ENCODE assay signal across 1 cellular context in the genomic region with DNA sequence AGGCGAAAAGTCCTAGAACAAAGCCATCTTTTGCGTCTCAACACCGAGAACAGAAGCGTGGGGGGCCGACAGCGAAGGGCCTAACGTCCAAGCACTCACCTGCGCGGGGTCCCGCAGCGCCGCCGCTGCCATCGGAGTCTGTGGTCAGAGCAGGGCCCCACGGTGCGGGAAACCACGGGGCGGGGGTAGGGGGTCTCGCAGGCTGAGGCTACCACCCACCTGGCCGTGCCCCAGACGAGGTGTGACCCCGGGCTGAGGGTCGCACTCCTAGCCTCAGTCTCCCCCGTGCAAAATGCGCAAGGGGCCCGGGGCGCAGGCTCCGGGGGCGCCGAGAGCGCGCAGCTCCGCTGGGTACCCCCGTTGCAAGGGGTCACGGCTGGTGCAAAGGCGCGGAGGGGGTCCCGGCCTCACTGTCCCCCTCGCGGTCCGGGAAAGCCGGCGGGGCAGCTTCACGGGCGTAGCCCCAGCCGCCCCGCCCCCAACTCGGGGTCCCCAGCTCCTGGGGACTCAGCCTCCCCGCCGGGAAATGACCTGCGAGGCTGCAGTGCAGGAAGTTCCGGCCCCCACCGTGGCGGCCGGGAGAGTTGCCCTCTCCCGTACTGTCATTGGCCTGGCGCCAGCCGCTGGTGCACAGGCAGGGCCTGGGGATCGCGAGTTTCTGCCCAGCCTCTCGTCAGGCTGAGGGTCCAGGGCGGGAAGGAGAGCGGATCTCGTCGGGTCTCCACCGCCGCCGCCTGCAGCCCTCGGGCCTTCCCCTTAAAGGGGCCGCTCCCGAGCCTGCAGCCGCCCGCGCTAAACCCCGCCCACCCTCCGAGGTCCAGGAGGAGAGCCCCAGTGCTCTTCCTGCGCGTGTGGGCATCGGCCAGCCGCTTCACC.
A peak's percentile ranks its signal among the peaks of the same experiment; 100 is the strongest.
TF ChIP-seq lines count a peak whose summit lies in the region.

A gene (minus strand): TSS at position 699 of the 876 bp plus-strand sequence. CDS start 567 bp downstream, at position 132.

TF ChIP-seq in WTC11, 78 proteins besides CTCF, POLR2A, EP300 and RAD21 (continued from another document):
- TF ChIP-seq, protein P1, sequence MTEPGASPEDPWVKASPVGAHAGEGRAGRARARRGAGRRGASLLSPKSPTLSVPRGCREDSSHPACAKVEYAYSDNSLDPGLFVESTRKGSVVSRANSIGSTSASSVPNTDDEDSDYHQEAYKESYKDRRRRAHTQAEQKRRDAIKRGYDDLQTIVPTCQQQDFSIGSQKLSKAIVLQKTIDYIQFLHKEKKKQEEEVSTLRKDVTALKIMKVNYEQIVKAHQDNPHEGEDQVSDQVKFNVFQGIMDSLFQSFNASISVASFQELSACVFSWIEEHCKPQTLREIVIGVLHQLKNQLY (CRISPR knock-in tag; IDR thresholded peaks at IDR 0.05): no peak
- TF ChIP-seq MXD4 (CRISPR knock-in tag; IDR thresholded peaks at IDR 0.05; ENCODE audit: borderline replicate concordance): no peak
- TF ChIP-seq, protein P2, sequence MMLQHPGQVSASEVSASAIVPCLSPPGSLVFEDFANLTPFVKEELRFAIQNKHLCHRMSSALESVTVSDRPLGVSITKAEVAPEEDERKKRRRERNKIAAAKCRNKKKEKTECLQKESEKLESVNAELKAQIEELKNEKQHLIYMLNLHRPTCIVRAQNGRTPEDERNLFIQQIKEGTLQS (CRISPR knock-in tag; conservative IDR thresholded peaks at IDR 0.05): no peak
- no peak for TF ChIP-seq ZNF396 (CRISPR knock-in tag; IDR thresholded peaks at IDR 0.05; ENCODE audit: borderline replicate concordance)
- TF ChIP-seq ESRRA (CRISPR knock-in tag; IDR thresholded peaks at IDR 0.05; ENCODE audit: borderline replicate concordance): no peak
- no peak for TF ChIP-seq GABPB1 (CRISPR knock-in tag; IDR thresholded peaks at IDR 0.05)
- TF ChIP-seq, protein P3, sequence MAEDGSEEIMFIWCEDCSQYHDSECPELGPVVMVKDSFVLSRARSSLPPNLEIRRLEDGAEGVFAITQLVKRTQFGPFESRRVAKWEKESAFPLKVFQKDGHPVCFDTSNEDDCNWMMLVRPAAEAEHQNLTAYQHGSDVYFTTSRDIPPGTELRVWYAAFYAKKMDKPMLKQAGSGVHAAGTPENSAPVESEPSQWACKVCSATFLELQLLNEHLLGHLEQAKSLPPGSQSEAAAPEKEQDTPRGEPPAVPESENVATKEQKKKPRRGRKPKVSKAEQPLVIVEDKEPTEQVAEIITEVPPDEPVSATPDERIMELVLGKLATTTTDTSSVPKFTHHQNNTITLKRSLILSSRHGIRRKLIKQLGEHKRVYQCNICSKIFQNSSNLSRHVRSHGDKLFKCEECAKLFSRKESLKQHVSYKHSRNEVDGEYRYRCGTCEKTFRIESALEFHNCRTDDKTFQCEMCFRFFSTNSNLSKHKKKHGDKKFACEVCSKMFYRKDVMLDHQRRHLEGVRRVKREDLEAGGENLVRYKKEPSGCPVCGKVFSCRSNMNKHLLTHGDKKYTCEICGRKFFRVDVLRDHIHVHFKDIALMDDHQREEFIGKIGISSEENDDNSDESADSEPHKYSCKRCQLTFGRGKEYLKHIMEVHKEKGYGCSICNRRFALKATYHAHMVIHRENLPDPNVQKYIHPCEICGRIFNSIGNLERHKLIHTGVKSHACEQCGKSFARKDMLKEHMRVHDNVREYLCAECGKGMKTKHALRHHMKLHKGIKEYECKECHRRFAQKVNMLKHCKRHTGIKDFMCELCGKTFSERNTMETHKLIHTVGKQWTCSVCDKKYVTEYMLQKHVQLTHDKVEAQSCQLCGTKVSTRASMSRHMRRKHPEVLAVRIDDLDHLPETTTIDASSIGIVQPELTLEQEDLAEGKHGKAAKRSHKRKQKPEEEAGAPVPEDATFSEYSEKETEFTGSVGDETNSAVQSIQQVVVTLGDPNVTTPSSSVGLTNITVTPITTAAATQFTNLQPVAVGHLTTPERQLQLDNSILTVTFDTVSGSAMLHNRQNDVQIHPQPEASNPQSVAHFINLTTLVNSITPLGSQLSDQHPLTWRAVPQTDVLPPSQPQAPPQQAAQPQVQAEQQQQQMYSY (CRISPR knock-in tag; IDR thresholded peaks at IDR 0.05): no peak
- TF ChIP-seq CBFB (CRISPR knock-in tag; IDR thresholded peaks at IDR 0.05; ENCODE audit: low read depth): no peak
- no peak for TF ChIP-seq PRRX2 (CRISPR knock-in tag; IDR thresholded peaks at IDR 0.05)
- no peak for TF ChIP-seq NFE2L1 (CRISPR knock-in tag; IDR thresholded peaks at IDR 0.05)
- no peak for TF ChIP-seq ZNF416 (CRISPR knock-in tag; IDR thresholded peaks at IDR 0.05)
- TF ChIP-seq, protein P4, sequence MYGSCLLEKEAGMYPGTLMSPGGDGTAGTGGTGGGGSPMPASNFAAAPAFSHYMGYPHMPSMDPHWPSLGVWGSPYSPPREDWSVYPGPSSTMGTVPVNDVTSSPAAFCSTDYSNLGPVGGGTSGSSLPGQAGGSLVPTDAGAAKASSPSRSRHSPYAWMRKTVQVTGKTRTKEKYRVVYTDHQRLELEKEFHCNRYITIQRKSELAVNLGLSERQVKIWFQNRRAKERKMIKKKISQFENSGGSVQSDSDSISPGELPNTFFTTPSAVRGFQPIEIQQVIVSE (CRISPR knock-in tag; IDR thresholded peaks at IDR 0.05; ENCODE audit: borderline replicate concordance): no peak
- no peak for TF ChIP-seq ZNF232 (CRISPR knock-in tag; IDR thresholded peaks at IDR 0.05)
- TF ChIP-seq, protein P5, sequence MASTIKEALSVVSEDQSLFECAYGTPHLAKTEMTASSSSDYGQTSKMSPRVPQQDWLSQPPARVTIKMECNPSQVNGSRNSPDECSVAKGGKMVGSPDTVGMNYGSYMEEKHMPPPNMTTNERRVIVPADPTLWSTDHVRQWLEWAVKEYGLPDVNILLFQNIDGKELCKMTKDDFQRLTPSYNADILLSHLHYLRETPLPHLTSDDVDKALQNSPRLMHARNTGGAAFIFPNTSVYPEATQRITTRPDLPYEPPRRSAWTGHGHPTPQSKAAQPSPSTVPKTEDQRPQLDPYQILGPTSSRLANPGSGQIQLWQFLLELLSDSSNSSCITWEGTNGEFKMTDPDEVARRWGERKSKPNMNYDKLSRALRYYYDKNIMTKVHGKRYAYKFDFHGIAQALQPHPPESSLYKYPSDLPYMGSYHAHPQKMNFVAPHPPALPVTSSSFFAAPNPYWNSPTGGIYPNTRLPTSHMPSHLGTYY (CRISPR knock-in tag; IDR thresholded peaks at IDR 0.05): no peak
- peak; percentile 58; the same call in 1 of the 2 replicates for TF ChIP-seq KAT7 (CRISPR knock-in tag; IDR thresholded peaks at IDR 0.05; ENCODE audit: borderline replicate concordance)
- TF ChIP-seq NFYB (CRISPR knock-in tag; conservative IDR thresholded peaks at IDR 0.05; ENCODE audit: low read depth): no peak
- no peak for TF ChIP-seq ELF4 (CRISPR knock-in tag; IDR thresholded peaks at IDR 0.05; ENCODE audit: low read depth)
- TF ChIP-seq SMAD4 (CRISPR knock-in tag; IDR thresholded peaks at IDR 0.05): no peak
- no peak for TF ChIP-seq ZNF121 (CRISPR knock-in tag; IDR thresholded peaks at IDR 0.05)
- TF ChIP-seq FOXK1 (CRISPR knock-in tag; IDR thresholded peaks at IDR 0.05): no peak
- TF ChIP-seq, protein P6, sequence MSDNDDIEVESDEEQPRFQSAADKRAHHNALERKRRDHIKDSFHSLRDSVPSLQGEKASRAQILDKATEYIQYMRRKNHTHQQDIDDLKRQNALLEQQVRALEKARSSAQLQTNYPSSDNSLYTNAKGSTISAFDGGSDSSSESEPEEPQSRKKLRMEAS (CRISPR knock-in tag; IDR thresholded peaks at IDR 0.05): peak; percentile 58; the same call in 1 of the 2 replicates
- no peak for TF ChIP-seq IRF2 (CRISPR knock-in tag; IDR thresholded peaks at IDR 0.05; ENCODE audit: borderline replicate concordance, low read depth)
- TF ChIP-seq, protein P7, sequence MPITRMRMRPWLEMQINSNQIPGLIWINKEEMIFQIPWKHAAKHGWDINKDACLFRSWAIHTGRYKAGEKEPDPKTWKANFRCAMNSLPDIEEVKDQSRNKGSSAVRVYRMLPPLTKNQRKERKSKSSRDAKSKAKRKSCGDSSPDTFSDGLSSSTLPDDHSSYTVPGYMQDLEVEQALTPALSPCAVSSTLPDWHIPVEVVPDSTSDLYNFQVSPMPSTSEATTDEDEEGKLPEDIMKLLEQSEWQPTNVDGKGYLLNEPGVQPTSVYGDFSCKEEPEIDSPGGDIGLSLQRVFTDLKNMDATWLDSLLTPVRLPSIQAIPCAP (CRISPR knock-in tag; IDR thresholded peaks at IDR 0.05): no peak
- TF ChIP-seq, protein P8, sequence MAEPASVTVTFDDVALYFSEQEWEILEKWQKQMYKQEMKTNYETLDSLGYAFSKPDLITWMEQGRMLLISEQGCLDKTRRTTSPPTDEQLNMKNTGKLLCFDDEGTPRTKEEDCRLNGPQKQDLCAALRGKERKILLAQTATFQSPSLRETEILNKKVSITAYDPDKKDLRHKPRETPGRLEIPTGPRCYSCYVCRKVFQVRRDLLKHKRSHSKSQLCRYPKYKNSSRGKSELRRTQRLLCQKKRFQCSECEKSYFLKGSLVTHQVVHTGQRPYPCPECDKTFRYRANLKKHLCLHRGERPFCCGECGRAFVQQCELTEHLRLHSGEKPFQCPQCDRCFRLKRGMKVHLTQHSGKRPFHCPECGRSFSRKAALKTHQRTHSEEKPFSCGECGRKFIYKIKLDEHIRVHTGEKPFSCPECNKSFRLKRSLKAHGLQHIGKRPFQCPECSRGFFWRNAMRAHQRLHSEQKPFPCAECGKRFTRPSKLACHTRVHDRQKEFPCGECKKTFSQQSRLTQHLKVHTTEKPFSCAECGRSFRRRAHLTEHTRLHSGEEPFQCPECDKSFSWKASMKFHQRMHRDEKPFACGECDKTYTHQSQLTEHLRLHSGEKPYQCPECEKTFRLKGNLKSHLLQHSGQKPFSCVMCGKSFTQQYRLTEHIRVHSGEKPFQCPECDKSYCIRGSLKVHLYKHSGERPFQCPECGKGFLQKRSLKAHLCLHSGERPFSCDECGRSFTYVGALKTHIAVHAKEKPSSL (CRISPR knock-in tag; conservative IDR thresholded peaks at IDR 0.05): no peak
